In the genomic region with DNA sequence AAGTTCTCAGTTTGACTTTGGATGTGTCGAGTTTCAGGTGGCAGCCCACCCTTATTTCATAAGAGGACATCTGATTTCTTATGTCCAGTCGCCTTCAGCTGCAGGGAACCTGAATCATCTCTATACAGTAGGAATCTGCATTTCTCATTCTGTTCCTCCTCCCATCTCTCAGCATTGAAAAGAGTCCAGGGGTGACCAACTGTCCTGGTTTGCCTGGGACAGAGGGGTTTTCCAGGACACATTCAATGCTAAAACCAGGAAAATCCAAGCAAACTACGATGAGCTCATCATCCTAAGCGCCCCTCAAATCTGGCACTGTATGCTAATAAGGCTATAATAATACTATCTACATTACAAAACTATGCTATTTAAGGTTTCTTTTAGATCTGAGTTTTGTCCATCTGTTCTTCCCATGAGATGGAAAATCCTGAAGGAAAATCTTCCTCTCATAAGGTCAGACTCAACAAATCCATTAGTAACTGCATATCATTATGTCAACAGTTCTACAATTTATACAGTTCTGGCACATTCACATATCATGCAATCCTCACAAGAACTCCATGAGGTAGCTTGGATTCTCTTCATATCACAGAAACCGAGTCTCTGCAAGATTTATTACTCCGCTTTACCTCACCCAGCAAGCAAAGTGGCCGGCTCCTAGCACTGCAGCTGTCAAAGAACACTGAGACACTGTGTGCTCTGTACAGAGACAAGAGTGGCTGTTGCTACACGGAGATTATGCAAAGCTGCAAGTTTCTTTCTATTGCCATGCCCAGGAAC, we compare ENCODE assay signal across 8 cellular contexts. TPM values are rescaled to one million over a fixed set of nuclear protein-coding genes. Genes with fewer than 3 reads are reported as not detected.
DNase-seq lines count a peak whose midpoint lies in the region; ATAC-seq and TF ChIP-seq lines count a peak whose summit lies in the region.

No MANE protein-coding gene starts in this region.

- no peak overlapping the region for H3K4me3 Mint-ChIP-seq in T-helper 2 cell treated with Interferon-gamma antibody and Interleukin-4, amounts not matched to agents 5 μg/mL and 100 μg/mL, for 36 hours

- H3K36me3 Mint-ChIP-seq in T-helper 2 cell treated with Interferon-gamma antibody and Interleukin-4, amounts not matched to agents 5 μg/mL and 100 μg/mL, for 36 hours (ENCODE audit: low read depth): no peaks in the 10 kb centered on the region

- DNase-seq in NCI-H146 (lab: John Stamatoyannopoulos, UW) (peak; percentile 53), hepatocyte (ENCODE audit: low spot score) (peak; percentile 80), skeletal muscle cell (ENCODE audit: low read depth) (peak; percentile 57), HPDE6-E6E7 (ENCODE audit: extremely low spot score) (no peak)
- no peak for DNase-seq in T-helper 2 cell treated with Interferon-gamma antibody and Interleukin-4, amounts not matched to agents 5 μg/mL and 100 μg/mL, for 36 hours (ENCODE audit: low spot score)
- no peak for DNase-seq in stimulated activated CD4-positive, alpha-beta T cell treated with anti-CD3 and anti-CD28 coated beads, Interleukin-4, amount 100 ng/mL, for 24 hours

- H3K9me3 ChIP-seq in hepatocyte (ENCODE audit: low read depth): no peaks in the 10 kb centered on the region

- H3K27ac ChIP-seq in hepatocyte: peak overlapping the region; percentile 99

- no peaks in the 10 kb centered on the region for H3K79me2 ChIP-seq in hepatocyte

- TF ChIP-seq CTCF in hepatocyte (IDR thresholded peaks at IDR 0.05; ENCODE audit: poor library complexity): no peak

- ATAC-seq in GM19035 (IDR thresholded peaks at IDR 0.05; ENCODE audit: unreplicated experiment) (no peak), HG03432 (IDR thresholded peaks at IDR 0.05; ENCODE audit: unreplicated experiment) (no peak)

- H3K9me2 ChIP-seq in hepatocyte (replicated peaks; ENCODE audit: insufficient read depth): no peaks in the 10 kb centered on the region

- H3K27me3 ChIP-seq in hepatocyte: no peaks in the 10 kb centered on the region

- H3K27ac Mint-ChIP-seq in T-helper 2 cell treated with Interferon-gamma antibody and Interleukin-4, amounts not matched to agents 5 μg/mL and 100 μg/mL, for 36 hours: peak overlapping the region; percentile 34

- no peak overlapping the region for H3K4me3 ChIP-seq in hepatocyte
- no peak overlapping the region for H3K4me3 ChIP-seq in skeletal muscle cell (ENCODE audit: low read depth, low read length)

- H2AFZ ChIP-seq in hepatocyte: no peak overlapping the region

- peak overlapping the region; percentile 77 for H3K4me2 ChIP-seq in hepatocyte

- H3K4me1 Mint-ChIP-seq in T-helper 2 cell treated with Interferon-gamma antibody and Interleukin-4, amounts not matched to agents 5 μg/mL and 100 μg/mL, for 36 hours (ENCODE audit: low read depth): peaks cover 18% of the 10 kb centered on the region

- peaks cover 2% of the 10 kb centered on the region for H3K27me3 Mint-ChIP-seq in T-helper 2 cell treated with Interferon-gamma antibody and Interleukin-4, amounts not matched to agents 5 μg/mL and 100 μg/mL, for 36 hours (ENCODE audit: low read depth)

- H4K20me1 ChIP-seq in hepatocyte (ENCODE audit: insufficient read depth, poor library complexity, severe bottlenecking): no peaks in the 10 kb centered on the region

- 64% methylated on average over 8 of the region's 8 CpGs for WGBS in hepatocyte (ENCODE audit: low lambda C conversion rate, missing lambda C conversion rate)

- H3K36me3 ChIP-seq in hepatocyte (replicated peaks; ENCODE audit: insufficient read depth, low read depth): no peaks in the 10 kb centered on the region

- H3K9me3 Mint-ChIP-seq in T-helper 2 cell treated with Interferon-gamma antibody and Interleukin-4, amounts not matched to agents 5 μg/mL and 100 μg/mL, for 36 hours: no peaks in the 10 kb centered on the region

- H3K4me1 ChIP-seq in hepatocyte (ENCODE audit: insufficient read depth): peaks cover 24% of the 10 kb centered on the region

RNA-seq across cellular contexts. Expression of a gene that starts 15.6 kb away (rescaled TPM):
- 341 and 405 TPM in 2 replicates for total RNA-seq in hepatocyte
- 859 and 862 TPM in 2 replicates for polyA plus RNA-seq in hepatocyte

RNA-seq across cellular contexts. Expression of a gene that starts 49.5 kb away (rescaled TPM):
- 11.4 and 20.0 TPM in 2 replicates for total RNA-seq in hepatocyte
- 21.9 and 27.9 TPM in 2 replicates for polyA plus RNA-seq in hepatocyte

Comparison
In these comparisons a context has a peak if more than half of its experiments do, and no peak if none do; other contexts are left out.
1. DNase-seq: peak in NCI-H146 (single experiment), hepatocyte (single experiment) and skeletal muscle cell (single experiment); none in T-helper 2 cell treated with Interferon-gamma antibody and Interleukin-4, amounts not matched to agents 5 μg/mL and 100 μg/mL, for 36 hours (single experiment), HPDE6-E6E7 (single experiment) and stimulated activated CD4-positive, alpha-beta T cell treated with anti-CD3 and anti-CD28 coated beads, Interleukin-4, amount 100 ng/mL, for 24 hours (single experiment).